9 cellular contexts compared by ENCODE assay signal in the genomic region with DNA sequence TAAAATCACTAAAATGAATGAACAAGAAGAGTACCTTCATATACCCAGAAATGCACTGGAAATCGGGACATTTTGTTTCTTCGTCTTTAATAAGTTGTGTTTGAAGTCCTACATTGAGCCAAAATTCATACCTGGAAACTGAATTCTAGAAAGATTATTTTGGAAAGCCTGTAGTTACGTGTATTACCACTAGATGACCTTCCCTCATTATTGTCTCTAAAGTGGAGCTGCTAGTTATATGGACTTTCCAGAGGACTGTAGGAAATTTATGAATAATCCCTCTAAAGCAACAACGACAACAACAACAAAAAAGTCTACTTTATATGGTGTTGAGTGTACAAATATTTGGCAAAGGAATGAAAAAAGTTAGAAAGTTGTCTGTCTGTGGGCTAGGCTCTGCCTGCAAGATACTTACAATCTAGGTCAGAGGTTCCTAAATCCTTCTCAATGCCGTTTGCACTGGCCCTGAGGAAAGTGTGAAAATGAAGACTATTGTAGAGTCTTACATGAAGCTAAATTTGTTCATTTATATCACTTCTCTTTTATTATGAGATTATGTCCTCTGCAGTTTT.
DNase-seq lines count a peak whose midpoint lies in the region; ATAC-seq and TF ChIP-seq lines count a peak whose summit lies in the region.
"Had no signal": no experiment of that assay in that cellular context is flagged by ENCODE, and none has a peak within 500 bp of the region (broad histone marks: within the 10 kb centered on the region; RNA-seq: fewer than 3 reads in every experiment).

No MANE protein-coding gene starts in this region.

- H3K4me1 ChIP-seq in Caco-2 (no peaks in the 10 kb centered on the region), left lung (peaks cover 0 to 6% of the 10 kb centered on the region in 2 donors)

- H3K27me3 Mint-ChIP-seq in Caco-2 (ENCODE audit: insufficient read depth, unreplicated experiment), result no peaks in the 10 kb centered on the region
- H3K27me3 Mint-ChIP-seq in nephron (ENCODE audit: low read depth), result peaks cover 5% of the 10 kb centered on the region

- ATAC-seq in left lung (no peak), GM18502 (IDR thresholded peaks at IDR 0.05; ENCODE audit: poor library complexity, unreplicated experiment) (no peak)

- H3K27ac ChIP-seq in brain microvascular endothelial cell (no peak overlapping the region), left lung (no peak overlapping the region)

- H3K27ac Mint-ChIP-seq in Caco-2 (ENCODE audit: unreplicated experiment) (no peak overlapping the region), nephron (no peak overlapping the region)
- H3K27ac Mint-ChIP-seq: activated naive CD8-positive, alpha-beta T cell had no signal

- intact Hi-C loops in Caco-2 (cut with micrococcal nuclease; ENCODE audit: unreplicated experiment), result loop anchor here (1.0 kb wide), 3 partner anchors 76 to 155 kb away; no protein-coding TSS in a partner anchor
- intact Hi-C loops in left lung (cut with DNase I), result no loop called here

- peak; percentile 51 to 65 for TF ChIP-seq CTCF in Caco-2 (IDR thresholded peaks at IDR 0.05; ENCODE audit: insufficient read depth in 1 of 2, low read depth in 1 of 2, low read length in 1 of 2, severe bottlenecking in 1 of 2, unreplicated experiment in 1 of 2)
- TF ChIP-seq CTCF in brain microvascular endothelial cell (IDR thresholded peaks at IDR 0.05; ENCODE audit: low read depth, low read length, missing control alignments), result peak; percentile 51
- peak; percentile 18 to 40 (median 30) for TF ChIP-seq CTCF in nephron (IDR thresholded peaks at IDR 0.05; ENCODE audit: unreplicated experiment in 3 of 3)
- TF ChIP-seq CTCF in left lung (IDR thresholded peaks at IDR 0.05), result peak in 1 of 2 donors; percentile 44

- DNase-seq in Caco-2 (no peak), KBM-7 (peak; percentile 34), brain microvascular endothelial cell (no peak), left lung (no peak), NCI-H1105 treated with DMSO at 0.1 percent for 48 hours (lab: John Stamatoyannopoulos, UW) (no peak)
- no peak for DNase-seq in stimulated activated CD4-positive, alpha-beta T cell treated with anti-CD3 and anti-CD28 coated beads, Interleukin-1b, Interleukin-23, amount 100 ng/mL, for 48 hours

- in situ Hi-C loops in KBM-7 (cut with MboI; ENCODE audit: low pct_unique_long_range_greater_than_20kb, low sequenced_read_pairs), result no loop called here
- in situ Hi-C loops in brain microvascular endothelial cell (cut with HindIII; ENCODE audit: low pct_ligation_motif_present, low sequenced_read_pairs), result no loop called here

- H3K36me3 ChIP-seq in Caco-2 (ENCODE audit: control insufficient read depth, insufficient read depth, low read length) (no peaks in the 10 kb centered on the region), brain microvascular endothelial cell (replicated peaks) (no peaks in the 10 kb centered on the region), left lung (no peaks in the 10 kb centered on the region)

- H3K4me1 Mint-ChIP-seq in Caco-2 (ENCODE audit: low read depth, unreplicated experiment) (no peaks in the 10 kb centered on the region), nephron (peaks cover 3% of the 10 kb centered on the region)

- POLR2A ChIA-PET in Caco-2 (lab: Charles Lee), result interaction anchor here (0.6 kb wide), 1 partner anchor 223 kb away, joined by 3 read pairs; no protein-coding TSS in a partner anchor

- no TSS peak for BruUV-seq in Caco-2 (replicated peaks; lab: Mats Ljungman, UMichigan)

- H3K9me3 Mint-ChIP-seq in Caco-2 (ENCODE audit: unreplicated experiment) (no peaks in the 10 kb centered on the region), nephron (no peaks in the 10 kb centered on the region)

- H3K4me3 ChIP-seq in Caco-2 (ENCODE audit: low read depth, low read length) (no peak overlapping the region), brain microvascular endothelial cell (ENCODE audit: low read depth, low read length) (no peak overlapping the region), left lung (no peak overlapping the region)

- no peaks in the 10 kb centered on the region for H3K9me3 ChIP-seq in Caco-2
- no peaks in the 10 kb centered on the region for H3K9me3 ChIP-seq in left lung

- H3K27me3 ChIP-seq in Caco-2 (replicated peaks; ENCODE audit: control insufficient read depth, insufficient read depth, low read length) (no peaks in the 10 kb centered on the region), brain microvascular endothelial cell (replicated peaks) (no peaks in the 10 kb centered on the region), left lung (no peaks in the 10 kb centered on the region)

- no peak overlapping the region for H3K4me3 Mint-ChIP-seq in Caco-2 (ENCODE audit: unreplicated experiment)
- no peak overlapping the region for H3K4me3 Mint-ChIP-seq in nephron
- H3K4me3 Mint-ChIP-seq: activated naive CD8-positive, alpha-beta T cell had no signal

- CTCF ChIA-PET in Caco-2 (lab: Charles Lee), result interaction anchor here (0.7 to 1.7 kb wide), 8 partner anchors 24 to 225 kb away, joined by 3 to 5 read pairs (median 3); no protein-coding TSS in a partner anchor

- no peaks in the 10 kb centered on the region for H3K36me3 Mint-ChIP-seq in Caco-2 (ENCODE audit: insufficient read depth, unreplicated experiment)
- no peaks in the 10 kb centered on the region for H3K36me3 Mint-ChIP-seq in nephron (ENCODE audit: low read depth)
- H3K36me3 Mint-ChIP-seq: activated naive CD8-positive, alpha-beta T cell had no signal
